10 cellular contexts compared by ENCODE assay signal in genomic region chr6:122751291-122751690, GRCh38. TPM values are rescaled to one million over a fixed set of nuclear protein-coding genes. Genes with fewer than 3 reads are reported as not detected.
DNase-seq lines count a peak whose midpoint lies in the region; ATAC-seq and TF ChIP-seq lines count a peak whose summit lies in the region.
"Had no signal": no experiment of that assay in that cellular context is flagged by ENCODE, and none has a peak within 500 bp of the region (broad histone marks: within the 10 kb centered on the region; RNA-seq: fewer than 3 reads in every experiment).

No MANE protein-coding gene starts in this region.

- H2BK20ac ChIP-seq in H9 (ENCODE audit: low read depth, low read length, poor library complexity, severe bottlenecking), result no peak overlapping the region

- H3K4me1 Mint-ChIP-seq in activated CD4-positive, alpha-beta T cell treated with anti-CD3 and anti-CD28 coated beads, Interleukin-2, amount 10 ng/mL, durations not matched to agents 24 days and 14 days, result peaks cover 29% of the 10 kb centered on the region
- peaks cover 29 to 36% of the 10 kb centered on the region in 2 experiments for H3K4me1 Mint-ChIP-seq in H9

- H2BK15ac ChIP-seq in H9 (ENCODE audit: low read depth, low read length), result no peak overlapping the region

- H3K4ac ChIP-seq in H9 (ENCODE audit: low read depth, low read length) (no peak overlapping the region), trophoblast cell (ENCODE audit: low read depth, low read length) (no peak overlapping the region)

- H2BK5ac ChIP-seq in H9 (ENCODE audit: insufficient read length, low read length), result no peak overlapping the region
- H2BK5ac ChIP-seq in trophoblast cell (ENCODE audit: low read depth, low read length, poor library complexity), result no peak overlapping the region

- no peaks in the 10 kb centered on the region for H3F3A ChIP-seq in smooth muscle cell (ENCODE audit: low read depth)

- no peak overlapping the region for H3K56ac ChIP-seq in H9 (ENCODE audit: insufficient read length, low read depth, low read length)

- H3K14ac ChIP-seq in H9 (ENCODE audit: insufficient read depth, low read length), result no peak overlapping the region
- H3K14ac ChIP-seq in trophoblast cell (ENCODE audit: low read length), result no peak overlapping the region

- H3T11ph ChIP-seq in H9 (ENCODE audit: low read length), result no peak overlapping the region

- no peak overlapping the region for H4K91ac ChIP-seq in H9 (ENCODE audit: insufficient read length, low read depth, low read length)
- H4K91ac ChIP-seq in trophoblast cell (ENCODE audit: low read depth, low read length), result no peak overlapping the region

- H3K36me3 ChIP-seq in osteoblast (ENCODE audit: insufficient read depth, low read length) (no peaks in the 10 kb centered on the region), trophoblast cell (ENCODE audit: control insufficient read depth in 1 of 2, insufficient read depth in 2 of 2, low read length in 2 of 2) (no peaks in the 10 kb centered on the region), smooth muscle cell (ENCODE audit: low read depth) (no peaks in the 10 kb centered on the region)

- H3K18ac ChIP-seq in H9 (ENCODE audit: insufficient read length, low read depth, low read length) (no peak overlapping the region), trophoblast cell (ENCODE audit: low read length) (no peak overlapping the region)

- H3K9me3 ChIP-seq in H9 (ENCODE audit: control insufficient read depth, low read depth, low read length) (no peaks in the 10 kb centered on the region), osteoblast (ENCODE audit: low read depth, low read length) (no peaks in the 10 kb centered on the region), trophoblast cell (ENCODE audit: insufficient read depth, low read depth, low read length) (no peaks in the 10 kb centered on the region), smooth muscle cell (replicated peaks; ENCODE audit: low read depth) (no peaks in the 10 kb centered on the region)

- intact Hi-C loops in activated CD4-positive, alpha-beta T cell treated with anti-CD3 and anti-CD28 coated beads, Interleukin-2, amount 10 ng/mL, durations not matched to agents 24 days and 14 days (cut with micrococcal nuclease), result loop anchor here (2.0 kb wide), 1 partner anchor 38 kb away; the partner anchor contains the start of gene SMPDL3A

- no peak overlapping the region for H3K4me3 ChIP-seq in osteoblast (ENCODE audit: insufficient read depth, low read length)
- no peak overlapping the region for H3K4me3 ChIP-seq in trophoblast cell (ENCODE audit: low read depth, low read length)
- H3K4me3 ChIP-seq in smooth muscle cell, result no peak overlapping the region

- no peak overlapping the region for H4K12ac ChIP-seq in trophoblast cell (ENCODE audit: low read depth, low read length)

- peak; percentile 67 for DNase-seq in activated CD4-positive, alpha-beta T cell treated with anti-CD3 and anti-CD28 coated beads, Interleukin-2, amount 10 ng/mL, durations not matched to agents 24 days and 14 days
- DNase-seq in activated CD4-positive, alpha-beta T cell treated with anti-CD3 and anti-CD28 coated beads, Interleukin-2, amount 50 U/mL, for 48 hours, result no peak
- DNase-seq in H9, result no peak
- DNase-seq in osteoblast (ENCODE audit: insufficient read length, low spot score, missing footprints), result no peak
- no peak for DNase-seq in trophoblast cell
- DNase-seq in NCI-H2029 (lab: John Stamatoyannopoulos, UW), result no peak
- no peak for DNase-seq in smooth muscle cell (lab: John Stamatoyannopoulos, UW; ENCODE audit: unreplicated experiment)
- DNase-seq: OCI-M1 had no signal

- H3K4me1 ChIP-seq in H9 (ENCODE audit: insufficient read depth, low read length) (peaks cover 4% of the 10 kb centered on the region; the same call in 1 of the 2 replicates), osteoblast (ENCODE audit: insufficient read depth, low read length) (no peaks in the 10 kb centered on the region), trophoblast cell (ENCODE audit: control insufficient read depth in 1 of 2, insufficient read depth in 2 of 2, low read length in 2 of 2) (peaks cover 2 to 4% of the 10 kb centered on the region in 2 experiments), smooth muscle cell (ENCODE audit: low read depth) (no peaks in the 10 kb centered on the region)

- H3K9ac ChIP-seq in H9 (ENCODE audit: extremely low read depth, insufficient read length, low read length) (no peak overlapping the region), trophoblast cell (ENCODE audit: low read length) (no peak overlapping the region), smooth muscle cell (ENCODE audit: low read depth) (no peak overlapping the region)

- no peak overlapping the region for H4K8ac ChIP-seq in H9 (replicated peaks; ENCODE audit: insufficient read length, low read depth, low read length)
- no peak overlapping the region for H4K8ac ChIP-seq in trophoblast cell (ENCODE audit: low read depth, low read length)

- peak overlapping the region; percentile 42 for H2AFZ ChIP-seq in H9 (ENCODE audit: low read length)
- peak overlapping the region; percentile 4 for H2AFZ ChIP-seq in osteoblast (ENCODE audit: low read length)
- H2AFZ ChIP-seq in trophoblast cell (ENCODE audit: insufficient read depth, low read length, poor library complexity), result no peak overlapping the region
- H2AFZ ChIP-seq in smooth muscle cell (ENCODE audit: low read depth), result no peak overlapping the region

- peak overlapping the region; percentile 35 for H3K4me3 Mint-ChIP-seq in activated CD4-positive, alpha-beta T cell treated with anti-CD3 and anti-CD28 coated beads, Interleukin-2, amount 10 ng/mL, durations not matched to agents 24 days and 14 days
- no peak overlapping the region for H3K4me3 Mint-ChIP-seq in H9

- no CpG with 5 or more reads among the region's 2 CpGs for WGBS in H9 (ENCODE audit: extremely low coverage, insufficient read length, low lambda C conversion rate)
- WGBS in trophoblast cell (ENCODE audit: extremely low coverage, insufficient coverage, insufficient read length), result no CpG with 5 or more reads among the region's 2 CpGs
- 82% methylated on average over 2 of the region's 2 CpGs for WGBS in smooth muscle cell (ENCODE audit: low lambda C conversion rate)

- no peak overlapping the region for H4K5ac ChIP-seq in H9 (ENCODE audit: insufficient read length, low read depth, low read length)

- H2AK5ac ChIP-seq in H9 (ENCODE audit: insufficient read length, low read length), result no peak overlapping the region
- H2AK5ac ChIP-seq in trophoblast cell (ENCODE audit: low read length), result no peak overlapping the region

- H3K27me3 ChIP-seq in H9 (ENCODE audit: insufficient read depth, low read length) (no peaks in the 10 kb centered on the region; the same call in 1 of the 2 replicates), osteoblast (ENCODE audit: insufficient read depth, low read length) (no peaks in the 10 kb centered on the region), trophoblast cell (ENCODE audit: insufficient read depth, low read length) (no peaks in the 10 kb centered on the region), smooth muscle cell (ENCODE audit: low read depth) (no peaks in the 10 kb centered on the region)

- no peaks in the 10 kb centered on the region for H3K23me2 ChIP-seq in H9 (ENCODE audit: insufficient read length, low read depth, low read length, poor library complexity, severe bottlenecking)

- no peak for TF ChIP-seq CTCF in H9 (conservative IDR thresholded peaks at IDR 0.05)
- no peak for TF ChIP-seq CTCF in osteoblast (IDR thresholded peaks at IDR 0.05; ENCODE audit: extremely low read depth, low read depth, low read length)
- no peak for TF ChIP-seq CTCF in smooth muscle cell (IDR thresholded peaks at IDR 0.05; ENCODE audit: borderline replicate concordance, insufficient read depth, poor library complexity, severe bottlenecking)

- peak; percentile 88 for ATAC-seq in HG03565 (IDR thresholded peaks at IDR 0.05; ENCODE audit: unreplicated experiment)

- no peak overlapping the region for H2BK12ac ChIP-seq in H9 (ENCODE audit: insufficient read length, low read depth, low read length)
- H2BK12ac ChIP-seq in trophoblast cell (ENCODE audit: low read length), result no peak overlapping the region

- H3K9me3 Mint-ChIP-seq in activated CD4-positive, alpha-beta T cell treated with anti-CD3 and anti-CD28 coated beads, Interleukin-2, amount 10 ng/mL, durations not matched to agents 24 days and 14 days, result peaks cover 12% of the 10 kb centered on the region
- peaks cover 10 to 23% of the 10 kb centered on the region in 2 experiments for H3K9me3 Mint-ChIP-seq in H9

- no peak overlapping the region for H2BK120ac ChIP-seq in H9 (ENCODE audit: low read depth, low read length, poor library complexity, severe bottlenecking)
- H2BK120ac ChIP-seq in trophoblast cell (ENCODE audit: insufficient read depth, low read length, poor library complexity), result no peak overlapping the region

- H3K36me3 Mint-ChIP-seq in activated CD4-positive, alpha-beta T cell treated with anti-CD3 and anti-CD28 coated beads, Interleukin-2, amount 10 ng/mL, durations not matched to agents 24 days and 14 days (ENCODE audit: low read depth), result no peaks in the 10 kb centered on the region
- H3K36me3 Mint-ChIP-seq in H9 (ENCODE audit: insufficient read depth in 1 of 3, low read depth in 3 of 3), result peaks cover 5 to 16% (median 11%) of the 10 kb centered on the region in 3 experiments

- H4K20me1 ChIP-seq in H9 (ENCODE audit: control insufficient read depth, insufficient read depth, insufficient read length) (no peaks in the 10 kb centered on the region), osteoblast (ENCODE audit: insufficient read depth, low read length) (no peaks in the 10 kb centered on the region), smooth muscle cell (ENCODE audit: low read depth) (no peaks in the 10 kb centered on the region)

- no peak overlapping the region for H3K23ac ChIP-seq in H9 (ENCODE audit: insufficient read length, low read depth, low read length)
- H3K23ac ChIP-seq in trophoblast cell (ENCODE audit: low read length), result no peak overlapping the region

- H3K27ac Mint-ChIP-seq in activated CD4-positive, alpha-beta T cell treated with anti-CD3 and anti-CD28 coated beads, Interleukin-2, amount 10 ng/mL, durations not matched to agents 24 days and 14 days, result peak overlapping the region; percentile 76
- H3K27ac Mint-ChIP-seq in H9, result no peak overlapping the region

- H3K4me2 ChIP-seq in H9 (ENCODE audit: insufficient read depth, insufficient read length, low read length), result no peak overlapping the region
- H3K4me2 ChIP-seq in osteoblast (ENCODE audit: insufficient read depth, low read length), result no peak overlapping the region
- no peak overlapping the region for H3K4me2 ChIP-seq in trophoblast cell (ENCODE audit: low read length)
- H3K4me2 ChIP-seq in smooth muscle cell, result no peak overlapping the region

- H3K27me3 Mint-ChIP-seq in activated CD4-positive, alpha-beta T cell treated with anti-CD3 and anti-CD28 coated beads, Interleukin-2, amount 10 ng/mL, durations not matched to agents 24 days and 14 days, result no peaks in the 10 kb centered on the region
- peaks cover 9% of the 10 kb centered on the region for H3K27me3 Mint-ChIP-seq in H9 (ENCODE audit: low read depth)

- H3K79me1 ChIP-seq in H9 (ENCODE audit: insufficient read depth, low read depth, low read length, poor library complexity, severe bottlenecking) (no peaks in the 10 kb centered on the region), trophoblast cell (ENCODE audit: low read length) (peaks cover 2% of the 10 kb centered on the region)

- H3K79me2 ChIP-seq in H9 (ENCODE audit: insufficient read depth, low read length) (no peaks in the 10 kb centered on the region), osteoblast (ENCODE audit: insufficient read depth, low read length) (no peaks in the 10 kb centered on the region), trophoblast cell (ENCODE audit: control insufficient read depth, insufficient read depth, low read length, poor library complexity) (no peaks in the 10 kb centered on the region), smooth muscle cell (ENCODE audit: low read depth) (no peaks in the 10 kb centered on the region)

- H3K27ac ChIP-seq in H9 (ENCODE audit: insufficient read length, low read depth, low read length) (no peak overlapping the region), osteoblast (ENCODE audit: low read depth, low read length) (no peak overlapping the region), trophoblast cell (ENCODE audit: low read depth, low read length) (no peak overlapping the region), smooth muscle cell (ENCODE audit: low read depth) (no peak overlapping the region)
- H3K27ac ChIP-seq: epithelial cell of prostate had no signal

RNA-seq across cellular contexts. Expression of gene FABP7, which starts 28.2 kb away (rescaled TPM):
- total RNA-seq in activated CD4-positive, alpha-beta T cell treated with anti-CD3 and anti-CD28 coated beads, Interleukin-2, amount 10 ng/mL, durations not matched to agents 24 days and 14 days, result not detected in 2 replicates
- total RNA-seq in H9 (2021), result 3.3 and 3.9 TPM in 2 replicates
- not detected in 2 replicates for total RNA-seq in osteoblast
- polyA plus RNA-seq in trophoblast cell (2013), result 2.8 and 3.3 TPM in 2 replicates
- total RNA-seq in smooth muscle cell, result not detected in 2 replicates
- not detected in 2 replicates for polyA plus RNA-seq in smooth muscle cell

RNA-seq across cellular contexts. Expression of gene SMPDL3A, which starts 37.8 kb away (rescaled TPM):
- total RNA-seq in activated CD4-positive, alpha-beta T cell treated with anti-CD3 and anti-CD28 coated beads, Interleukin-2, amount 10 ng/mL, durations not matched to agents 24 days and 14 days, result 0.28 and 0.42 TPM in 2 replicates
- 0.59 and 0.68 TPM in 2 replicates for total RNA-seq in H9 (2021)
- 22.7 and 23.5 TPM in 2 replicates for total RNA-seq in osteoblast
- 17.2 and 19.3 TPM in 2 replicates for polyA plus RNA-seq in trophoblast cell (2013)
- 6.5 and 14.5 TPM in 2 replicates for total RNA-seq in smooth muscle cell
- polyA plus RNA-seq in smooth muscle cell, result 2.3 and 8.6 TPM in 2 replicates

Comparison
In these comparisons a context has a peak if more than half of its experiments do, and no peak if none do; other contexts are left out.
1. H2AFZ ChIP-seq: peak in H9 (single experiment) and osteoblast (single experiment); none in trophoblast cell (single experiment) and smooth muscle cell (single experiment).